In the genomic region with DNA sequence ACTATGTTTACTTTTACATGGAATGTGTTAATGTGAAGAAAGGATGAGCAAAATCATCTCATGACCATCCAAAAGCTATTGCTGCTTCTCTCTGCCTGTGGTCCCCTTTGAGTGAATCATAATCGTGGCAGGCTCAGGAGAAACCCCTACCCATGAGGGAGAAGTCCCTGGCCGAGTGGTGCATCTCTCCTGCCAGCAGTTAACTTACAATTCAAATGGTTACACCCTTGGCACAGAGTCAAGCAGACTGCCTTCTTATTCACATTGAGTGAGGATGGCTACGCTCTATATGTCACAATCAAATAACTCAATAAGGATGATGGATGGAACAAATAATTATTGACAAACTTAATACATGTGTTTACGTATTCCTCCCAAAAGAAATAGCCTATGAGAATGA, we compare ENCODE assay signal across 25 cellular contexts.
A peak's percentile ranks its signal among the peaks of the same experiment; 100 is the strongest.
DNase-seq lines count a peak whose midpoint lies in the region; ATAC-seq, FAIRE-seq and TF ChIP-seq lines count a peak whose summit lies in the region.
"Had no signal": no experiment of that assay in that cellular context is flagged by ENCODE, and none has a peak within 500 bp of the region (broad histone marks: within the 10 kb centered on the region; RNA-seq: fewer than 3 reads in every experiment).

No MANE protein-coding gene starts in this region.

- no peaks in the 10 kb centered on the region for H4K20me1 ChIP-seq in IMR-90 (ENCODE audit: insufficient read depth, low read length)
- H4K20me1 ChIP-seq: BLaER1 had no signal

- H3K56ac ChIP-seq in IMR-90 (ENCODE audit: extremely low read depth, insufficient read depth, low read length): no peak overlapping the region

- no peaks in the 10 kb centered on the region for H3K27me3 Mint-ChIP-seq in activated CD4-positive, alpha-beta T cell treated with anti-CD3 and anti-CD28 coated beads, Interleukin-2, amount 10 ng/mL, durations not matched to agents 24 days and 14 days

- dilution Hi-C loops in IMR-90 (cut with HindIII; ENCODE audit: low sequenced_read_pairs, unreplicated experiment): no loop called here

- TF ChIP-seq POLR2A in A549 (IDR thresholded peaks at IDR 0.05; ENCODE audit: low read length) (no peak), IMR-90 (IDR thresholded peaks at IDR 0.05; ENCODE audit: low read depth, low read length) (no peak), ovary (IDR thresholded peaks at IDR 0.05) (no peak), transverse colon (IDR thresholded peaks at IDR 0.05) (no peak)

- CTCF ChIA-PET in A549 (lab: Yijun Ruan, JAX): interaction anchor here (1.0 to 3.8 kb wide), 3 partner anchors 42 to 354 kb away, joined by 3 to 14 read pairs (median 3); no protein-coding TSS in a partner anchor
- CTCF ChIA-PET in IMR-90 (lab: Yijun Ruan, JAX): no interaction called here

- no peak overlapping the region for H2AK5ac ChIP-seq in IMR-90 (ENCODE audit: low read depth, low read length)

- TF ChIP-seq EP300 in A549 (IDR thresholded peaks at IDR 0.05) (no peak), ovary (IDR thresholded peaks at IDR 0.05) (no peak), transverse colon (IDR thresholded peaks at IDR 0.05; ENCODE audit: low read depth) (no peak)

- H4K5ac ChIP-seq in IMR-90 (ENCODE audit: low read depth, low read length): no peak overlapping the region

- no peak overlapping the region for H4K8ac ChIP-seq in IMR-90 (ENCODE audit: low read depth in 2 of 2, low read length in 2 of 2)

- POLR2A ChIA-PET in A549 (lab: Yijun Ruan, JAX) (no interaction called here), IMR-90 (lab: Charles Lee; ENCODE audit: unreplicated experiment) (interaction anchor here (0.6 kb wide), 2 partner anchors 10 to 57 kb away, joined by 3 to 7 read pairs; no protein-coding TSS in a partner anchor)

- FAIRE-seq in A549 (lab: Jason Lieb, UNC): no peak
- FAIRE-seq: endothelial cell of umbilical vein, H54, kidney, urothelium cell line had no signal

- DNase-seq in activated CD4-positive, alpha-beta T cell treated with anti-CD3 and anti-CD28 coated beads, Interleukin-2, amount 10 ng/mL, durations not matched to agents 24 days and 14 days: no peak
- no peak for DNase-seq in activated CD4-positive, alpha-beta T cell treated with anti-CD3 and anti-CD28 coated beads for 1 hour
- no peak for DNase-seq in A549 (ENCODE audit: low read depth in 1 of 2, low spot score in 1 of 2)
- DNase-seq in IMR-90: no peak
- DNase-seq in fibroblast of pulmonary artery (ENCODE audit: low read depth): peak; percentile 53
- DNase-seq in ovary: no peak
- no peak for DNase-seq in transverse colon
- no peak for DNase-seq in NCI-H510A treated with DMSO at 0.1 percent for 48 hours (lab: John Stamatoyannopoulos, UW)
- DNase-seq: activated naive CD4-positive, alpha-beta T cell; aorta; COR-L47; dorsolateral prefrontal cortex; gastrocnemius medialis; kidney; NCI-H1048; NCI-H2029; NCI-H345; stimulated activated CD8-positive, alpha-beta memory T cell treated with anti-CD3 and anti-CD28 coated beads, Interleukin-4, amount 100 ng/mL, for 48 hours; substantia nigra; T-helper 2 cell had no signal

- no peak overlapping the region for H3K9ac ChIP-seq in IMR-90 (ENCODE audit: low read depth, low read length)
- H3K9ac ChIP-seq: BLaER1 had no signal

- no peak overlapping the region for H3K14ac ChIP-seq in IMR-90 (replicated peaks; ENCODE audit: low read depth, low read length)

- H3K79me1 ChIP-seq in IMR-90 (ENCODE audit: low read depth in 1 of 2, low read length in 2 of 2): no peaks in the 10 kb centered on the region

- H2BK15ac ChIP-seq in IMR-90 (ENCODE audit: low read depth, low read length): no peak overlapping the region

- TF ChIP-seq RAD21 in A549 (conservative IDR thresholded peaks at IDR 0.05 in 1 of 2, IDR thresholded peaks at IDR 0.05 in 1 of 2) (no peak), IMR-90 (IDR thresholded peaks at IDR 0.05; ENCODE audit: low read length) (no peak)

- in situ Hi-C loops in IMR-90 (cut with MboI; ENCODE audit: low sequenced_read_pairs): no loop called here
- in situ Hi-C loops in transverse colon (cut with MboI; ENCODE audit: low pct_ligation_motif_present in 1 of 4, low pct_unique_long_range_greater_than_20kb in 1 of 4, low sequenced_read_pairs in 3 of 4): no loop called here

- H3K9me3 Mint-ChIP-seq in activated CD4-positive, alpha-beta T cell treated with anti-CD3 and anti-CD28 coated beads, Interleukin-2, amount 10 ng/mL, durations not matched to agents 24 days and 14 days: peaks cover 7% of the 10 kb centered on the region
- H3K9me3 Mint-ChIP-seq: central memory CD8-positive, alpha-beta T cell had no signal

- H3K4me3 ChIP-seq in A549 (no peak overlapping the region), IMR-90 (ENCODE audit: insufficient read depth, low read depth, low read length) (no peak overlapping the region), fibroblast of pulmonary artery (replicated peaks; ENCODE audit: low read depth, low read length) (no peak overlapping the region), ovary (no peak overlapping the region), transverse colon (no peak overlapping the region)
- H3K4me3 ChIP-seq: BLaER1, dorsolateral prefrontal cortex, gastrocnemius medialis had no signal

- no peak overlapping the region for H3K4me3 Mint-ChIP-seq in activated CD4-positive, alpha-beta T cell treated with anti-CD3 and anti-CD28 coated beads, Interleukin-2, amount 10 ng/mL, durations not matched to agents 24 days and 14 days
- H3K4me3 Mint-ChIP-seq: central memory CD8-positive, alpha-beta T cell had no signal

- H2AFZ ChIP-seq in IMR-90 (replicated peaks; ENCODE audit: low read length, poor library complexity): no peak overlapping the region

- no peak overlapping the region for H2BK5ac ChIP-seq in IMR-90 (ENCODE audit: low read depth, low read length, poor library complexity, severe bottlenecking)

- TF ChIP-seq CTCF in A549 (IDR thresholded peaks at IDR 0.05) (no peak), IMR-90 (conservative IDR thresholded peaks at IDR 0.05; ENCODE audit: low read depth, low read length) (no peak), fibroblast of pulmonary artery (IDR thresholded peaks at IDR 0.05; ENCODE audit: low read length, missing control alignments) (no peak), ovary (IDR thresholded peaks at IDR 0.05) (no peak), transverse colon (IDR thresholded peaks at IDR 0.05) (no peak)

- WGBS in A549 (ENCODE audit: missing lambda C conversion rate): 60% methylated on average over 4 of the region's 4 CpGs
- WGBS in IMR-90 (ENCODE audit: extremely low coverage in 2 of 2, insufficient read length in 1 of 2), 2 experiments: no CpG with 5 or more reads among the region's 4 CpGs
- 51 to 56% (median 52%) methylated on average over 4 of the region's 4 CpGs for WGBS in ovary, 3 donors
- WGBS in transverse colon (ENCODE audit: low coverage in 1 of 2), 2 donors: 56 to 72% methylated on average over 3 to 4 of the region's 4 CpGs

- no peaks in the 10 kb centered on the region for H3K36me3 ChIP-seq in IMR-90 (ENCODE audit: control insufficient read depth, insufficient read depth, low read length)
- no peaks in the 10 kb centered on the region for H3K36me3 ChIP-seq in ovary
- no peaks in the 10 kb centered on the region for H3K36me3 ChIP-seq in transverse colon
- H3K36me3 ChIP-seq: BLaER1, gastrocnemius medialis had no signal

- peak in 1 of 2 experiments; percentile 27; a peak in 1 of 6 replicates for ATAC-seq in A549
- ATAC-seq in IMR-90 (ENCODE audit: low read depth): no peak
- ATAC-seq: gastrocnemius medialis had no signal

- no peak overlapping the region for H2AK9ac ChIP-seq in IMR-90 (replicated peaks; ENCODE audit: low read depth, low read length, poor library complexity)

- H3K4me1 ChIP-seq in A549 (peaks cover 31% of the 10 kb centered on the region), IMR-90 (ENCODE audit: control insufficient read depth, insufficient read depth, low read length) (peaks cover 4% of the 10 kb centered on the region), ovary (ENCODE audit: insufficient read depth) (no peaks in the 10 kb centered on the region), transverse colon (peaks cover 0 to 8% (median 0%) of the 10 kb centered on the region in 4 donors)
- H3K4me1 ChIP-seq: BLaER1 had no signal

- no peak overlapping the region for H3K18ac ChIP-seq in IMR-90 (ENCODE audit: low read depth, low read length)

- H3K27ac Mint-ChIP-seq in activated CD4-positive, alpha-beta T cell treated with anti-CD3 and anti-CD28 coated beads, Interleukin-2, amount 10 ng/mL, durations not matched to agents 24 days and 14 days: peak overlapping the region; percentile 54

- no peak overlapping the region for H3K23ac ChIP-seq in IMR-90 (ENCODE audit: low read depth, low read length)

- peak overlapping the region; percentile 61; the same call in 1 of the 3 replicates for H3K4me2 ChIP-seq in A549
- no peak overlapping the region for H3K4me2 ChIP-seq in IMR-90 (ENCODE audit: low read depth, low read length)
- H3K4me2 ChIP-seq: BLaER1 had no signal

- intact Hi-C loops in activated CD4-positive, alpha-beta T cell treated with anti-CD3 and anti-CD28 coated beads, Interleukin-2, amount 10 ng/mL, durations not matched to agents 24 days and 14 days (cut with micrococcal nuclease): loop anchor here (1.0 to 10.0 kb wide), 3 partner anchors 34 to 318 kb away; no protein-coding TSS in a partner anchor
- intact Hi-C loops in IMR-90 (cut with micrococcal nuclease): no loop called here
- intact Hi-C loops in ovary (cut with DNase I): no loop called here
- intact Hi-C loops in transverse colon (cut with DNase I; ENCODE audit: low total_unique reads): loop anchor here (10.0 kb wide), 1 partner anchor 102 kb away; no protein-coding TSS in a partner anchor

- no peak overlapping the region for H2BK120ac ChIP-seq in IMR-90 (ENCODE audit: low read depth, low read length)

- no peak overlapping the region for H4K91ac ChIP-seq in IMR-90 (ENCODE audit: insufficient read depth, low read depth, low read length)

- H2BK20ac ChIP-seq in IMR-90 (ENCODE audit: low read depth, low read length): no peak overlapping the region; the same call in 1 of the 2 replicates

- no TSS peak for BruUV-seq in IMR-90 (replicated peaks; lab: Mats Ljungman, UMichigan)

- H3K9me1 ChIP-seq in IMR-90 (ENCODE audit: insufficient read depth, low read length): peaks cover 10% of the 10 kb centered on the region

- H3K4ac ChIP-seq in IMR-90 (ENCODE audit: low read depth, low read length): 0 out of 2 replicates have a peak overlapping the region, but pooled peaks have one; percentile 28

- H3K9me3 ChIP-seq in A549: no peaks in the 10 kb centered on the region
- H3K9me3 ChIP-seq in IMR-90 (ENCODE audit: control insufficient read depth, insufficient read depth, low read length): no peaks in the 10 kb centered on the region
- H3K9me3 ChIP-seq in ovary: no peaks in the 10 kb centered on the region
- no peaks in the 10 kb centered on the region for H3K9me3 ChIP-seq in transverse colon
- H3K9me3 ChIP-seq: BLaER1, gastrocnemius medialis had no signal

- H3K36me3 Mint-ChIP-seq in activated CD4-positive, alpha-beta T cell treated with anti-CD3 and anti-CD28 coated beads, Interleukin-2, amount 10 ng/mL, durations not matched to agents 24 days and 14 days (ENCODE audit: low read depth): no peaks in the 10 kb centered on the region

- no peaks in the 10 kb centered on the region for H3K27me3 ChIP-seq in IMR-90 (ENCODE audit: control insufficient read depth, insufficient read depth, low read length)
- no peaks in the 10 kb centered on the region for H3K27me3 ChIP-seq in ovary
- H3K27me3 ChIP-seq in transverse colon: no peaks in the 10 kb centered on the region
- H3K27me3 ChIP-seq: BLaER1, dorsolateral prefrontal cortex, gastrocnemius medialis had no signal

- H3K27ac ChIP-seq in A549 (0 out of 6 replicates have a peak overlapping the region, but pooled peaks of 1 of the 2 experiments have one; percentile 23), IMR-90 (ENCODE audit: insufficient read depth, low read length) (no peak overlapping the region), ovary (no peak overlapping the region), transverse colon (no peak overlapping the region)
- H3K27ac ChIP-seq: BLaER1, dorsolateral prefrontal cortex had no signal

- H3K4me1 Mint-ChIP-seq in activated CD4-positive, alpha-beta T cell treated with anti-CD3 and anti-CD28 coated beads, Interleukin-2, amount 10 ng/mL, durations not matched to agents 24 days and 14 days: peaks cover 34% of the 10 kb centered on the region
- H3K4me1 Mint-ChIP-seq: central memory CD8-positive, alpha-beta T cell had no signal

Comparison
In these comparisons a context has a peak if more than half of its experiments do, and no peak if none do; other contexts are left out.
1. intact Hi-C loops: an anchor here in activated CD4-positive, alpha-beta T cell treated with anti-CD3 and anti-CD28 coated beads, Interleukin-2, amount 10 ng/mL, durations not matched to agents 24 days and 14 days (1.0 to 10.0 kb wide) and transverse colon (10.0 kb wide); none called in IMR-90 and ovary.